8 cellular contexts compared by ENCODE assay signal in the genomic region with DNA sequence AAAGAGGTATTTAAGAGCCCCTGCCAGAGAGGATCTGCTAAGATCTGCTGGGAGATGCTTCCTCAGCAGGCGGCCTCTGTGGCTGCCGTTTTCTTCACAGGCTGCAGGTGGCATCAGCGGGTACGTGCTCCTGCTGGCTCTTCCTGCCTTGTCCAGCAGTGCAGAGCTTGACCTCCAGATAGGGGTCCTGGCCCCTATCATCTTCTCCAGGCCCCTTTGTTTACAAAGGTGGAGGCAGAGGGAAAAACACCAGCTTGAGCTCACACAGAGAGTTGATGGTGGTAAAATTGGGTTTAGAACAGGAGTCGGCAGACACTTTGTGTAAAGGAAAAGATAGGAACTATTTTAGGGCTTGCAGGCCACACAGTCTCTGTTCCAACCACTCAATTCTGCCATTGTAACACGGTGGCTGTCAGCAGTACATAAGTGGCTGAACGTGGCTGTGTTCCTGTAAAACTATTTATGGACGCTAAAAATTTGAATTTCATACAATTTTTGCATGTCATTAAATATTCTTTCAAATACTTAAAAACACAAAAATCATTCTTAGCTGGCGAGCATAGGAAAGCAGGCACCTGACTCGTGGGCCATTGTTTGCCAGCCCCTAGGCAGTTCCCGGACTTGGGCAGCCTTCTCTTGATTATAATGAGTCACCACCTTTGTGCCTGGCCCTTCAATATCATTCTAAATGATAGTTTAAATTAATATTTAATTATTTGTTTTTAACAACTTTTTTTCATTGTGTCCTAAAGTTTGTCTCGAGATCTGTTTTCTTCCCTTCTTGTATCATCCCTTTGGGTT.
A peak's percentile ranks its signal among the peaks of the same experiment; 100 is the strongest.
DNase-seq lines count a peak whose midpoint lies in the region; ATAC-seq and TF ChIP-seq lines count a peak whose summit lies in the region.

No MANE protein-coding gene starts in this region.

- ATAC-seq in GM19397 (IDR thresholded peaks at IDR 0.05; ENCODE audit: unreplicated experiment) (peak; percentile 59), SK-N-SH treated with all-trans-retinoic acid at 6 μM for 48 hours (peak; percentile 96)

- peak; percentile 1 for DNase-seq in DMS 273 treated with DMSO at 0.1 percent for 48 hours (lab: John Stamatoyannopoulos, UW)
- DNase-seq in HuH-7 (ENCODE audit: low spot score) = peak; percentile 77
- DNase-seq in epidermal melanocyte (ENCODE audit: insufficient read length, low spot score) = peak; percentile 50
- peak; percentile 67 for DNase-seq in midbrain (lab: John Stamatoyannopoulos, UW)
- peak; percentile 58 for DNase-seq in ureter (ENCODE audit: low spot score)
- no peak for DNase-seq in NCI-H774 (lab: John Stamatoyannopoulos, UW)

TF ChIP-seq in SK-N-SH treated with all-trans-retinoic acid at 6 μM for 48 hours, 23 proteins besides CTCF, POLR2A, EP300 and RAD21:
- no peak for TF ChIP-seq CSDC2 (CRISPR knock-in tag; IDR thresholded peaks at IDR 0.05)
- TF ChIP-seq, protein P1, sequence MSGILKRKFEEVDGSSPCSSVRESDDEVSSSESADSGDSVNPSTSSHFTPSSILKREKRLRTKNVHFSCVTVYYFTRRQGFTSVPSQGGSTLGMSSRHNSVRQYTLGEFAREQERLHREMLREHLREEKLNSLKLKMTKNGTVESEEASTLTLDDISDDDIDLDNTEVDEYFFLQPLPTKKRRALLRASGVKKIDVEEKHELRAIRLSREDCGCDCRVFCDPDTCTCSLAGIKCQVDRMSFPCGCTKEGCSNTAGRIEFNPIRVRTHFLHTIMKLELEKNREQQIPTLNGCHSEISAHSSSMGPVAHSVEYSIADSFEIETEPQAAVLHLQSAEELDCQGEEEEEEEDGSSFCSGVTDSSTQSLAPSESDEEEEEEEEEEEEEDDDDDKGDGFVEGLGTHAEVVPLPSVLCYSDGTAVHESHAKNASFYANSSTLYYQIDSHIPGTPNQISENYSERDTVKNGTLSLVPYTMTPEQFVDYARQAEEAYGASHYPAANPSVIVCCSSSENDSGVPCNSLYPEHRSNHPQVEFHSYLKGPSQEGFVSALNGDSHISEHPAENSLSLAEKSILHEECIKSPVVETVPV (CRISPR knock-in tag; IDR thresholded peaks at IDR 0.05) = no peak
- no peak for TF ChIP-seq ZNF565 (CRISPR knock-in tag; conservative IDR thresholded peaks at IDR 0.05; ENCODE audit: low read depth)
- no peak for TF ChIP-seq TOX (CRISPR knock-in tag; IDR thresholded peaks at IDR 0.05; ENCODE audit: borderline replicate concordance)
- no peak for TF ChIP-seq RARB (CRISPR knock-in tag; IDR thresholded peaks at IDR 0.05)
- TF ChIP-seq, protein P2, sequence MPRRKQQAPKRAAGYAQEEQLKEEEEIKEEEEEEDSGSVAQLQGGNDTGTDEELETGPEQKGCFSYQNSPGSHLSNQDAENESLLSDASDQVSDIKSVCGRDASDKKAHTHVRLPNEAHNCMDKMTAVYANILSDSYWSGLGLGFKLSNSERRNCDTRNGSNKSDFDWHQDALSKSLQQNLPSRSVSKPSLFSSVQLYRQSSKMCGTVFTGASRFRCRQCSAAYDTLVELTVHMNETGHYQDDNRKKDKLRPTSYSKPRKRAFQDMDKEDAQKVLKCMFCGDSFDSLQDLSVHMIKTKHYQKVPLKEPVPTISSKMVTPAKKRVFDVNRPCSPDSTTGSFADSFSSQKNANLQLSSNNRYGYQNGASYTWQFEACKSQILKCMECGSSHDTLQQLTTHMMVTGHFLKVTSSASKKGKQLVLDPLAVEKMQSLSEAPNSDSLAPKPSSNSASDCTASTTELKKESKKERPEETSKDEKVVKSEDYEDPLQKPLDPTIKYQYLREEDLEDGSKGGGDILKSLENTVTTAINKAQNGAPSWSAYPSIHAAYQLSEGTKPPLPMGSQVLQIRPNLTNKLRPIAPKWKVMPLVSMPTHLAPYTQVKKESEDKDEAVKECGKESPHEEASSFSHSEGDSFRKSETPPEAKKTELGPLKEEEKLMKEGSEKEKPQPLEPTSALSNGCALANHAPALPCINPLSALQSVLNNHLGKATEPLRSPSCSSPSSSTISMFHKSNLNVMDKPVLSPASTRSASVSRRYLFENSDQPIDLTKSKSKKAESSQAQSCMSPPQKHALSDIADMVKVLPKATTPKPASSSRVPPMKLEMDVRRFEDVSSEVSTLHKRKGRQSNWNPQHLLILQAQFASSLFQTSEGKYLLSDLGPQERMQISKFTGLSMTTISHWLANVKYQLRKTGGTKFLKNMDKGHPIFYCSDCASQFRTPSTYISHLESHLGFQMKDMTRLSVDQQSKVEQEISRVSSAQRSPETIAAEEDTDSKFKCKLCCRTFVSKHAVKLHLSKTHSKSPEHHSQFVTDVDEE (CRISPR knock-in tag; IDR thresholded peaks at IDR 0.05) = no peak
- no peak for TF ChIP-seq ESRRG (CRISPR knock-in tag; IDR thresholded peaks at IDR 0.05)
- no peak for TF ChIP-seq ZNF8 (CRISPR knock-in tag; IDR thresholded peaks at IDR 0.05)
- TF ChIP-seq PATZ1 (CRISPR knock-in tag; IDR thresholded peaks at IDR 0.05; ENCODE audit: borderline replicate concordance) = no peak
- TF ChIP-seq TCF4 (CRISPR knock-in tag; IDR thresholded peaks at IDR 0.05; ENCODE audit: borderline replicate concordance) = no peak
